ENCODE assay signal across 24 cellular contexts in the genomic region with DNA sequence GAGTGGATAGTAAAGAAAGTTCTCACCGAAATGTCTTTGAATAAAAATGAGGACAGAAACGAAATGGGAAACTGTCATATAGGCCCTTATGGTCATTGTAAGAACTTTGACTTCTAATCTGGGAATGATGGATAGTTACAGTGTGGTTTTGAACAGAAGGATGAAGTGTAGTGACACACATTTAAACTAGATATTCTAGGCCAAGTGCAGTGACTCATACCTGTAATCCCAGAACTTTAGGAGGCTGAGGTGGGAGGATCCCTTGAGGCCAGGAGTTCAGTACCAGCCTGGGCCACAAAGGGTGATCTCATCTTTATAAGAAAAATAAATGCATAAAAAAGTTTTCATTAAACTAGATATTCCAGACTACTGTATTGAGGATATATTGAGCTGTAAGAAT.
"Had no signal": no experiment of that assay in that cellular context is flagged by ENCODE, and none has a peak within 500 bp of the region (broad histone marks: within the 10 kb centered on the region; RNA-seq: fewer than 3 reads in every experiment).

No MANE protein-coding gene starts in this region.

- ATAC-seq: activated CD4-positive, alpha-beta T cell treated with anti-CD3 and anti-CD28 coated beads for 36 hours; activated CD8-positive, alpha-beta memory T cell treated with anti-CD3 and anti-CD28 coated beads, Interleukin-2, amount 10 ng/mL, durations not matched to agents 7 days and 5 days; activated CD8-positive, alpha-beta T cell treated with anti-CD3 and anti-CD28 coated beads, Interleukin-2, amount 10 ng/mL, durations not matched to agents 7 days and 5 days; activated naive CD4-positive, alpha-beta T cell treated with anti-CD3 and anti-CD28 coated beads, Interleukin-2, amount 50 U/mL, for 72 hours; left ventricle myocardium superior; sciatic nerve; stimulated activated naive B cell treated with anti-CD40 and anti-IgM and Interleukin-4, amounts not matched to agents 10 μg/mL and 1 μg/mL and 100 μg/mL, for 72 hours; T-cell had no signal

- H3K36me3 ChIP-seq: cardiac muscle cell, colonic mucosa, neutrophil, stomach, tibial nerve had no signal

- H3K27ac ChIP-seq: cardiac muscle cell, colonic mucosa, neutrophil, stomach, tibial nerve had no signal

- H3K9me3 ChIP-seq: colonic mucosa, neutrophil, stomach, tibial nerve had no signal

- H3K4me1 ChIP-seq: colonic mucosa, stomach, tibial nerve had no signal

- H3K27me3 ChIP-seq: cardiac muscle cell, colonic mucosa, neutrophil, stomach, tibial nerve had no signal

- H3K4me3 ChIP-seq: cardiac muscle cell, colonic mucosa, stomach, tibial nerve had no signal

- DNase-seq: activated CD4-positive, alpha-beta T cell treated with anti-CD3 and anti-CD28 coated beads for 36 hours; activated CD4-positive, CD25-positive, alpha-beta regulatory T cell; activated CD8-positive, alpha-beta memory T cell treated with anti-CD3 and anti-CD28 coated beads, Interleukin-2, amount 10 ng/mL, durations not matched to agents 7 days and 5 days; activated CD8-positive, alpha-beta T cell treated with anti-CD3 and anti-CD28 coated beads, Interleukin-2, amount 10 ng/mL, durations not matched to agents 7 days and 5 days; activated T-cell treated with anti-CD3 and anti-CD28 coated beads, Interleukin-2, amount 50 U/mL, for 48 hours; anterior cingulate cortex; cerebellar nuclear complex; colonic mucosa; effector memory CD4-positive, alpha-beta T cell; islet precursor cell; left ventricle myocardium superior; naive B cell; nephron progenitor cell; retina; small intestine; stimulated activated CD4-positive, alpha-beta T cell treated with anti-CD3 and anti-CD28 coated beads, Interleukin-1b, Interleukin-23, amount 100 ng/mL, for 48 hours; stimulated activated naive B cell treated with anti-CD40 and anti-IgM and Interleukin-4, amounts not matched to agents 10 μg/mL and 1 μg/mL and 100 μg/mL, for 72 hours; stomach; T-cell had no signal
